ENCODE assay signal across 1 cellular context in the genomic region with DNA sequence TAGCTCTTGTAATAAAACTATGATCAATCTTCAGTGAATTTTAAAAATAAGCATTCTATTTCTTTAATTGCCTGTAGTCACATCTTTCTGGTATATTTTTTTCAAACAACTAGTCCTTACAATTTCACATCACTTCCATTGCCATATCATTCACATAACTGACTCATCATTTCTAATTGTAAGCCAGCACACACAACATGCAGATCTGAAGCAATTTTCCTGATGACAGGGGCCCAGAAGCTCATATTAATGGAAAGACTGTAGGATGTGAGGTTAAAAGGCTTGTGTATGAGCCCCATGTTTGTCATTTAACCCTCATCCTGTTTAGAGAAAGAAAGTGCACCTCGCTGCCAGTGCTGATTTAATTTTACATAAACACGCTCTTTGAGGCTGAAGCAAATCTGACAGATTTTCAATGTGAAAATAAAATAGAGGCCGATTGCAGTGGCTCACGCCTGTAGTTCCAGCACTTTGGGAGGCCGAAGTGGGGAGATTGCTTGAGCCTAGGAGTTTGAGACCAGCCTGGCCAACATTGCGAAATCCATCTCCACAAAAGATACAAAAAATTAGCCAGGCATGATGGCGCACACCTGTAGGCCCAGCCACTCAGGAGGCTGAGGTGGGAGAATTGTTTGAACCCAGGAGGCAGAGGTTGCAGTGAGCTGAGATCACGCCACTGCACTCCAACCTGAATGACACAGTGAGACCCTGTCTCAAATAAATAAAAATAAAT.
TF ChIP-seq lines count a peak whose summit lies in the region.

No MANE protein-coding gene starts in this region.

TF ChIP-seq in H1, 55 proteins besides CTCF, POLR2A, EP300 and RAD21:
- TF ChIP-seq CEBPB (IDR thresholded peaks at IDR 0.05; ENCODE audit: low read depth, low read length) (peak; percentile 62; the same call in 1 of the 2 replicates), RXRA (IDR thresholded peaks at IDR 0.05; ENCODE audit: insufficient read depth, low read depth, low read length) (no peak)
